9 cellular contexts compared by ENCODE assay signal in genomic region chr16:67249178-67249759, GRCh38. TPM values are rescaled to one million over a fixed set of nuclear protein-coding genes. Genes with fewer than 3 reads are reported as not detected.
DNase-seq lines count a peak whose midpoint lies in the region; ATAC-seq and TF ChIP-seq lines count a peak whose summit lies in the region.
"Had no signal": no experiment of that assay in that cellular context is flagged by ENCODE, and none has a peak within 500 bp of the region (broad histone marks: within the 10 kb centered on the region; RNA-seq: fewer than 3 reads in every experiment).

No MANE protein-coding gene starts in this region.

- peak overlapping the region; percentile 68 to 80 for H3K4me3 Mint-ChIP-seq in CD14-positive monocyte
- peak overlapping the region; percentile 90 for H3K4me3 Mint-ChIP-seq in neural crest cell

- no peaks in the 10 kb centered on the region for H3K9me2 ChIP-seq in Loucy (replicated peaks; ENCODE audit: low read depth, low read length)

- no peaks in the 10 kb centered on the region for H3K36me3 ChIP-seq in Loucy (ENCODE audit: insufficient read depth, low read length)

- H3K4me3 ChIP-seq in Loucy (ENCODE audit: low read length, poor library complexity, severe bottlenecking) (peak overlapping the region; percentile 88), dorsolateral prefrontal cortex (peak overlapping the region; percentile 51 to 87 (median 75))

- peak overlapping the region in 20 of 59 donors; percentile 3 to 79 (median 40) for H3K27ac ChIP-seq in dorsolateral prefrontal cortex
- H3K27ac ChIP-seq: SK-N-MC had no signal

- peak overlapping the region; percentile 99 for H3K4me2 ChIP-seq in Loucy (ENCODE audit: low read depth, low read length, poor library complexity, severe bottlenecking)

- peaks cover 9% of the 10 kb centered on the region for H4K20me1 ChIP-seq in Loucy (ENCODE audit: insufficient read depth, low read length, poor library complexity, severe bottlenecking)

- DNase-seq in CD14-positive monocyte (ENCODE audit: low spot score): no peak
- peak in 3 of 10 donors; percentile 18 to 27 (median 20) for DNase-seq in dorsolateral prefrontal cortex
- no peak for DNase-seq in neural crest cell (ENCODE audit: low read depth, low spot score)
- no peak for DNase-seq in DMS79 treated with DMSO at 0.1 percent for 48 hours (lab: John Stamatoyannopoulos, UW)
- DNase-seq in HPDE6-E6E7 (ENCODE audit: extremely low spot score): no peak
- DNase-seq in GM10266 (ENCODE audit: extremely low spot score): no peak

- peak overlapping the region in 1 of 7 donors; percentile 23 for H3K27ac Mint-ChIP-seq in CD14-positive monocyte
- no peak overlapping the region for H3K27ac Mint-ChIP-seq in neural crest cell (ENCODE audit: unreplicated experiment)

- ATAC-seq in GM21576 (IDR thresholded peaks at IDR 0.05; ENCODE audit: unreplicated experiment): no peak

- H3K27me3 ChIP-seq in Loucy (ENCODE audit: insufficient read depth, low read length, poor library complexity, severe bottlenecking): no peaks in the 10 kb centered on the region
- H3K27me3 ChIP-seq in dorsolateral prefrontal cortex: no peaks in the 10 kb centered on the region

- peaks cover 39% of the 10 kb centered on the region for H3K4me1 Mint-ChIP-seq in CD14-positive monocyte
- H3K4me1 Mint-ChIP-seq in neural crest cell: peaks cover 34% of the 10 kb centered on the region

- intact Hi-C loops in CD14-positive monocyte (cut with micrococcal nuclease) (loop anchor here in 1 of 2 donors (10.0 kb wide), 3 partner anchors 226 to 554 kb away; partner anchors contain the start of genes CMTM4 and CTCF), dorsolateral prefrontal cortex (cut with DNase I) (no loop called here)

- H3K79me2 ChIP-seq in Loucy (ENCODE audit: insufficient read depth, low read length): peaks cover 18% of the 10 kb centered on the region; the same call in 1 of the 2 replicates

- H2AFZ ChIP-seq in Loucy (ENCODE audit: low read length): peak overlapping the region; percentile 37

- peak overlapping the region; percentile 83 for H3K9ac ChIP-seq in Loucy (ENCODE audit: low read depth, low read length, poor library complexity, severe bottlenecking)

- peaks cover 0 to 9% (median 4%) of the 10 kb centered on the region in 7 donors for H3K9me3 Mint-ChIP-seq in CD14-positive monocyte
- no peaks in the 10 kb centered on the region for H3K9me3 Mint-ChIP-seq in neural crest cell

- H3K36me3 Mint-ChIP-seq in CD14-positive monocyte: peaks cover 3 to 4% of the 10 kb centered on the region in 2 donors
- H3K36me3 Mint-ChIP-seq in neural crest cell (ENCODE audit: low read depth): no peaks in the 10 kb centered on the region

- no peak for TF ChIP-seq CTCF in CD14-positive monocyte (IDR thresholded peaks at IDR 0.05)
- no peak; the same call in 1 of the 2 replicates for TF ChIP-seq CTCF in Loucy (conservative IDR thresholded peaks at IDR 0.05; ENCODE audit: low read length)
- TF ChIP-seq CTCF in dorsolateral prefrontal cortex (IDR thresholded peaks at IDR 0.05 in 54 of 56, conservative IDR thresholded peaks at IDR 0.05 in 2 of 56; ENCODE audit: low read depth in 1 of 56, partially characterized antibody in 56 of 56): no peak
- TF ChIP-seq CTCF in neural crest cell (conservative IDR thresholded peaks at IDR 0.05): no peak
- no peak for TF ChIP-seq CTCF in GM10266 (IDR thresholded peaks at IDR 0.05; ENCODE audit: control insufficient read depth, insufficient read depth, low read depth, missing control alignments)

- H3K4me1 ChIP-seq in Loucy (ENCODE audit: insufficient read depth, low read length, poor library complexity, severe bottlenecking): peaks cover 49% of the 10 kb centered on the region

- peaks cover 8% of the 10 kb centered on the region for H3F3A ChIP-seq in Loucy (ENCODE audit: low read depth)

- H3K27me3 Mint-ChIP-seq in CD14-positive monocyte (ENCODE audit: low read depth in 3 of 3) (peaks cover 22 to 44% (median 32%) of the 10 kb centered on the region in 3 donors), neural crest cell (ENCODE audit: low read depth) (peaks cover 38% of the 10 kb centered on the region)

- no peaks in the 10 kb centered on the region for H3K9me3 ChIP-seq in Loucy (ENCODE audit: insufficient read depth, low read depth, low read length)

RNA-seq across cellular contexts. Expression of gene SLC9A5, which starts 0.5 kb away (rescaled TPM):
- polyA plus RNA-seq in CD14-positive monocyte: not detected
- total RNA-seq in dorsolateral prefrontal cortex (10 to 100 TPM in 69 of 120 experiments, 1 to 10 TPM in 51; 3.0 to 25.8 (median 10.6) TPM), neural crest cell (3.3 and 4.4 TPM in 2 replicates)

RNA-seq across cellular contexts. Expression of gene FHOD1, which starts 2.0 kb away (rescaled TPM):
- polyA plus RNA-seq in CD14-positive monocyte: 1 to 10 TPM; 5.1 to 5.5 TPM
- total RNA-seq in dorsolateral prefrontal cortex: 10 to 100 TPM in 102 of 120 experiments, 1 to 10 TPM in 18; 5.4 to 26.6 (median 13.7) TPM
- total RNA-seq in neural crest cell: 39.9 and 45.5 TPM in 2 replicates

RNA-seq across cellular contexts. Expression of gene TMEM208, which starts 22.3 kb away (rescaled TPM):
- polyA plus RNA-seq in CD14-positive monocyte: 100 to 1,000 TPM; 117 to 130 TPM
- total RNA-seq in dorsolateral prefrontal cortex (10 to 100 TPM; 16.2 to 40.3 (median 28.1) TPM), neural crest cell (35.7 and 36.1 TPM in 2 replicates)

RNA-seq across cellular contexts. Expression of gene PLEKHG4, which starts 30.1 kb away (rescaled TPM):
- polyA plus RNA-seq in CD14-positive monocyte: 1 to 10 TPM in 1 of 2 donors, under 1 TPM in 1; 0.79 to 3.2 TPM
- total RNA-seq in dorsolateral prefrontal cortex: 10 to 100 TPM in 3 of 120 experiments, 1 to 10 TPM in 117; 1.2 to 17.6 (median 4.5) TPM
- total RNA-seq in neural crest cell: 3.7 and 4.0 TPM in 2 replicates

RNA-seq across cellular contexts. Expression of gene ELMO3, which starts 50.3 kb away (rescaled TPM):
- polyA plus RNA-seq in CD14-positive monocyte: under 1 TPM in 1 of 2 donors, not detected in 1; 0.15 TPM
- total RNA-seq in dorsolateral prefrontal cortex (1 to 10 TPM in 96 of 120 experiments, under 1 TPM in 24; 0.41 to 2.9 (median 1.3) TPM), neural crest cell (3.9 and 4.5 TPM in 2 replicates)
